ENCODE assay signal across 1 cellular context in genomic region chr11:85854557-85855340, GRCh38.
TF ChIP-seq lines count a peak whose summit lies in the region.

No MANE protein-coding gene starts in this region.

TF ChIP-seq in PFSK-1, 5 proteins besides CTCF, POLR2A, EP300 and RAD21:
- peak; percentile 70 for TF ChIP-seq FOXP2 (optimal IDR thresholded peaks at IDR 0.05; ENCODE audit: borderline replicate concordance, extremely low read depth, extremely low read length, insufficient read depth)
- TF ChIP-seq SIN3A (IDR thresholded peaks at IDR 0.05; ENCODE audit: borderline replicate concordance, insufficient read depth, low read length): no peak
- TF ChIP-seq, protein P1, sequence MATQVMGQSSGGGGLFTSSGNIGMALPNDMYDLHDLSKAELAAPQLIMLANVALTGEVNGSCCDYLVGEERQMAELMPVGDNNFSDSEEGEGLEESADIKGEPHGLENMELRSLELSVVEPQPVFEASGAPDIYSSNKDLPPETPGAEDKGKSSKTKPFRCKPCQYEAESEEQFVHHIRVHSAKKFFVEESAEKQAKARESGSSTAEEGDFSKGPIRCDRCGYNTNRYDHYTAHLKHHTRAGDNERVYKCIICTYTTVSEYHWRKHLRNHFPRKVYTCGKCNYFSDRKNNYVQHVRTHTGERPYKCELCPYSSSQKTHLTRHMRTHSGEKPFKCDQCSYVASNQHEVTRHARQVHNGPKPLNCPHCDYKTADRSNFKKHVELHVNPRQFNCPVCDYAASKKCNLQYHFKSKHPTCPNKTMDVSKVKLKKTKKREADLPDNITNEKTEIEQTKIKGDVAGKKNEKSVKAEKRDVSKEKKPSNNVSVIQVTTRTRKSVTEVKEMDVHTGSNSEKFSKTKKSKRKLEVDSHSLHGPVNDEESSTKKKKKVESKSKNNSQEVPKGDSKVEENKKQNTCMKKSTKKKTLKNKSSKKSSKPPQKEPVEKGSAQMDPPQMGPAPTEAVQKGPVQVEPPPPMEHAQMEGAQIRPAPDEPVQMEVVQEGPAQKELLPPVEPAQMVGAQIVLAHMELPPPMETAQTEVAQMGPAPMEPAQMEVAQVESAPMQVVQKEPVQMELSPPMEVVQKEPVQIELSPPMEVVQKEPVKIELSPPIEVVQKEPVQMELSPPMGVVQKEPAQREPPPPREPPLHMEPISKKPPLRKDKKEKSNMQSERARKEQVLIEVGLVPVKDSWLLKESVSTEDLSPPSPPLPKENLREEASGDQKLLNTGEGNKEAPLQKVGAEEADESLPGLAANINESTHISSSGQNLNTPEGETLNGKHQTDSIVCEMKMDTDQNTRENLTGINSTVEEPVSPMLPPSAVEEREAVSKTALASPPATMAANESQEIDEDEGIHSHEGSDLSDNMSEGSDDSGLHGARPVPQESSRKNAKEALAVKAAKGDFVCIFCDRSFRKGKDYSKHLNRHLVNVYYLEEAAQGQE (IDR thresholded peaks at IDR 0.05; ENCODE audit: insufficient read depth in 1 of 2, low read depth in 2 of 2, low read length in 2 of 2): no peak; a peak in 1 of 4 replicates
- TF ChIP-seq POLR2AphosphoS5 (IDR thresholded peaks at IDR 0.05; ENCODE audit: low read depth, low read length): peak; percentile 75
- no peak for TF ChIP-seq TAF1 (IDR thresholded peaks at IDR 0.05; ENCODE audit: borderline replicate concordance, insufficient read depth, low read length)
